Comparison of ENCODE assay signal across 8 cellular contexts in the genomic region with DNA sequence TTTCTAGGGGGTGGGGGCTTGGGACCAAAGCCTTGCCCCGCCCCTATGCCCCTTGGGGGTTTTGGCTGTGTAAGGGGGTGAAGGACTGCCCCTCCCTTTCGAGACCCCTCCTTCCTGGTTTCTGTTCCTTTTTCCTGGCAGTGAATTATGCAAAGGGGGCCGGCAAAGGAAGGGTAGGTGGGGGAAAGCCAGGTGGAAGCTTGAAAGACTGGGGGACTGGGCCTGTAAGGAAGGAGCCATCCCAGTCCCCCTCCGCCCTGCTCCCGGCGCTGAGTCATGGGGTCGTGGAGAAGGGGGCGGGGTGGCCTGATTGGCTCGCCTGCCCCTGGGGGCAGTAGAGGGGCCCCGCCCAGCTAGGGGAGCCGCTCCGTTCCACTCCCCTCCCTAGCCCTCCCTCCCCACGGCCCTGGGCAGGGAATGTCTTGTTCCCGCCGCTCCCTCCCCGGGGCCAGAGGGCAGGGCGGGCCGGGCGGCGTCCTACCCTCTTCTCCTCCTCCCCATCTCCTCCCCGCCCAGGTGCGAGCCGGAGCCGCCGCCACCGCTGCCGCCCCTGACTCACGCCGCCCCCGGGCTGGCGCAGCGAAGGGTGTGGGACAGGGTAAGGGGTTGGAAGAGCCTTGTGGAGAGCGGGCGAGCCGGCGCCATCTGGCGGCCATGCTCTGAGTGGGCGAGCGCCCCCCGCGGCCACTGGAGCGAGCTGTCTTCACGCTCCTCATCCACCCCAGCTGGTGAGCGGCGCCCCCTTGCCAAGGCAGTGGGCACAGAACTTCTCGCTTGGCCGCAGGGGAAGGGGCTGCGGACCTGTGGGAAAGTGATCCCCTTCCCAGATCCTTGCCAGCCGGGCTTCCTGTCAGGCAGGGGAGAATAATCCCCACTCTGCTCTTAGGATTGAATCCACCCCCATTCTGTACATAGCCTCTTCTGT. TPM values are rescaled to one million over a fixed set of nuclear protein-coding genes. Genes with fewer than 3 reads are reported as not detected.
DNase-seq lines count a peak whose midpoint lies in the region; ATAC-seq, FAIRE-seq and TF ChIP-seq lines count a peak whose summit lies in the region.

No MANE protein-coding gene starts in this region.

- peak overlapping the region; percentile 98 for H3K27ac Mint-ChIP-seq in GM23338
- no peak overlapping the region for H3K27ac Mint-ChIP-seq in activated naive CD8-positive, alpha-beta T cell

- no peaks in the 10 kb centered on the region for H3K27me3 ChIP-seq in GM23338 (ENCODE audit: insufficient read depth)
- H3K27me3 ChIP-seq in MG63 = no peaks in the 10 kb centered on the region
- H3K27me3 ChIP-seq in pancreas = no peaks in the 10 kb centered on the region
- peaks cover 12% of the 10 kb centered on the region for H3K27me3 ChIP-seq in thymus (ENCODE audit: control insufficient read depth, insufficient read depth)

- peak overlapping the region; percentile 68 for H3K4me3 Mint-ChIP-seq in GM23338
- H3K4me3 Mint-ChIP-seq in activated naive CD8-positive, alpha-beta T cell = peak overlapping the region; percentile 61

- H3K9me3 ChIP-seq in MG63 (no peaks in the 10 kb centered on the region), pancreas (no peaks in the 10 kb centered on the region), thymus (ENCODE audit: control insufficient read depth) (peaks cover 6% of the 10 kb centered on the region)

- H3K9me3 Mint-ChIP-seq in GM23338 = no peaks in the 10 kb centered on the region
- H3K9me3 Mint-ChIP-seq in activated naive CD8-positive, alpha-beta T cell (ENCODE audit: low read depth) = no peaks in the 10 kb centered on the region

- H3K36me3 ChIP-seq in GM23338 (ENCODE audit: insufficient read depth) = no peaks in the 10 kb centered on the region
- H3K36me3 ChIP-seq in MG63 = peaks cover 60% of the 10 kb centered on the region
- H3K36me3 ChIP-seq in pancreas = peaks cover 0 to 24% (median 9%) of the 10 kb centered on the region in 3 donors
- H3K36me3 ChIP-seq in thymus (ENCODE audit: control insufficient read depth, insufficient read depth) = peaks cover 6% of the 10 kb centered on the region

- peaks cover 5% of the 10 kb centered on the region for H3K79me2 ChIP-seq in GM23338 (replicated peaks; ENCODE audit: insufficient read depth)

- H3K4me1 ChIP-seq in GM23338 (ENCODE audit: insufficient read depth) (peaks cover 31% of the 10 kb centered on the region), pancreas (peaks cover 0 to 14% (median 5%) of the 10 kb centered on the region in 3 donors), thymus (ENCODE audit: control insufficient read depth, insufficient read depth, low read length) (peaks cover 46% of the 10 kb centered on the region)

- peak; percentile 95 for DNase-seq in EL
- peak; percentile 95 for DNase-seq in GM23338 (ENCODE audit: low spot score)
- peak; percentile 99 for DNase-seq in MG63
- DNase-seq in SKM-1 (lab: John Stamatoyannopoulos, UW; ENCODE audit: unreplicated experiment) = peak; percentile 85
- peak; percentile 95 for DNase-seq in Right ventricle myocardium inferior (ENCODE audit: missing footprints)
- peak; percentile 85 to 95 (median 92) for DNase-seq in pancreas

- WGBS in pancreas, 2 donors = 6 to 7% methylated on average over 36 to 49 of the region's 49 CpGs
- 6% methylated on average over 49 of the region's 49 CpGs for WGBS in thymus

- no peak overlapping the region for H2AFZ ChIP-seq in GM23338

- peak overlapping the region; percentile 81 for H3K4me2 ChIP-seq in GM23338

- ATAC-seq in GM23338 = peak; percentile 87
- peak; percentile 93 for ATAC-seq in Right ventricle myocardium inferior
- peak; percentile 81 to 93 (median 90) for ATAC-seq in pancreas

- FAIRE-seq in pancreas (lab: Jason Lieb, UNC) = no peak

- H3K4me3 ChIP-seq in GM23338 (peak overlapping the region; percentile 66), MG63 (peak overlapping the region; percentile 1), pancreas (peak overlapping the region in 3 of 4 donors; percentile 4 to 40 (median 23)), thymus (ENCODE audit: low read length) (peak overlapping the region; percentile 27)

- peaks cover 26% of the 10 kb centered on the region for H3K27me3 Mint-ChIP-seq in GM23338 (ENCODE audit: insufficient read depth, low read depth, poor library complexity)
- peaks cover 1% of the 10 kb centered on the region for H3K27me3 Mint-ChIP-seq in activated naive CD8-positive, alpha-beta T cell

- peaks cover 6% of the 10 kb centered on the region; the same call in 1 of the 2 replicates for H4K20me1 ChIP-seq in GM23338 (replicated peaks; ENCODE audit: insufficient read depth)

- peaks cover 52% of the 10 kb centered on the region for H3K4me1 Mint-ChIP-seq in GM23338
- H3K4me1 Mint-ChIP-seq in activated naive CD8-positive, alpha-beta T cell (ENCODE audit: low read depth) = peaks cover 46% of the 10 kb centered on the region

- intact Hi-C loops in Right ventricle myocardium inferior (cut with DNase I) (loop anchor here (1.0 to 5.0 kb wide), 2 partner anchors 16 to 45 kb away; partner anchors contain the start of genes CKS1B and SHC1), pancreas (cut with DNase I) (loop anchor here in 2 of 3 donors (10.0 kb wide), 1 partner anchor 52 kb away; the partner anchor contains the start of gene PYGO2 (in 2 of the 2))

- peaks cover 34% of the 10 kb centered on the region for H3K36me3 Mint-ChIP-seq in GM23338 (ENCODE audit: low read depth)
- H3K36me3 Mint-ChIP-seq in activated naive CD8-positive, alpha-beta T cell = no peaks in the 10 kb centered on the region

- H3F3A ChIP-seq in GM23338 (replicated peaks; ENCODE audit: low read depth) = 0 out of 2 replicates have a peak, but pooled peaks cover 3% of the 10 kb centered on the region

- peak; percentile 88 to 99 for TF ChIP-seq CTCF in GM23338 (conservative IDR thresholded peaks at IDR 0.05; ENCODE audit: low read depth in 2 of 2)
- peak; percentile 89 to 98 (median 96) for TF ChIP-seq CTCF in pancreas (IDR thresholded peaks at IDR 0.05)

- H3K27ac ChIP-seq in GM23338 (ENCODE audit: low read depth) = peak overlapping the region; percentile 94
- peak overlapping the region; percentile 22 to 72 (median 48) for H3K27ac ChIP-seq in pancreas
- H3K27ac ChIP-seq in thymus (ENCODE audit: low read depth) = peak overlapping the region; percentile 80

- H3K9me2 ChIP-seq in GM23338 (ENCODE audit: insufficient read depth) = no peaks in the 10 kb centered on the region

TF ChIP-seq in GM23338, 12 proteins besides CTCF, POLR2A, EP300 and RAD21 (continues in another document):
- TF ChIP-seq JUNB (IDR thresholded peaks at IDR 0.05; ENCODE audit: unreplicated experiment) = no peak
- TF ChIP-seq POLR2AphosphoS5 (IDR thresholded peaks at IDR 0.05; ENCODE audit: low read depth) = peak; percentile 71
- TF ChIP-seq CREB1 (CRISPR knock-in tag; IDR thresholded peaks at IDR 0.05; ENCODE audit: low read depth) = peak; percentile 3; the same call in 1 of the 2 replicates
- no peak for TF ChIP-seq ETS1 (IDR thresholded peaks at IDR 0.05)

RNA-seq across cellular contexts. Expression of gene ZBTB7B, which starts 14.7 kb away (rescaled TPM):
- total RNA-seq in GM23338 (2014; rRNA removed; shearing (Covaris generic)) = 19.3 and 32.6 TPM in 2 replicates
- polyA plus RNA-seq in GM23338 (2016; fragmentation: Nextera tagmentation; extraction: Ambion mirVana) = 3.6 TPM in 2 replicates
- total RNA-seq in MG63 (2014; rRNA removed; shearing (Covaris generic); ENCODE audit: low replicate concordance) = 25.7 and 60.5 TPM in 2 replicates
- 53.3 TPM for total RNA-seq in Right ventricle myocardium inferior
- total RNA-seq in pancreas = 10 to 100 TPM; 24.5 to 38.4 (median 37.2) TPM
- polyA plus RNA-seq in pancreas = 10 to 100 TPM; 19.8 to 31.8 TPM
- polyA plus RNA-seq in thymus = 21.9 TPM

RNA-seq across cellular contexts. Expression of gene DCST2, which starts 16.3 kb away (rescaled TPM):
- total RNA-seq in GM23338 (2014; rRNA removed; shearing (Covaris generic)) = not detected in 2 replicates
- polyA plus RNA-seq in GM23338 (2016; fragmentation: Nextera tagmentation; extraction: Ambion mirVana) (0.28 and 0.78 TPM in 2 replicates), pancreas (1 to 10 TPM; 3.9 to 5.1 TPM), thymus (7.8 TPM)
- total RNA-seq in MG63 (2014; rRNA removed; shearing (Covaris generic); ENCODE audit: low replicate concordance) = not detected in 2 replicates
- total RNA-seq in Right ventricle myocardium inferior (0.35 TPM), pancreas (under 1 TPM; 0.12 to 0.94 (median 0.22) TPM)

RNA-seq across cellular contexts. Expression of gene DCST1, which starts 16.3 kb away (rescaled TPM):
- not detected in 2 replicates for total RNA-seq in GM23338 (2014; rRNA removed; shearing (Covaris generic))
- polyA plus RNA-seq in GM23338 (2016; fragmentation: Nextera tagmentation; extraction: Ambion mirVana) = not detected in 2 replicates
- total RNA-seq in MG63 (2014; rRNA removed; shearing (Covaris generic); ENCODE audit: low replicate concordance) = not detected in 2 replicates
- not detected for total RNA-seq in Right ventricle myocardium inferior
- total RNA-seq in pancreas = under 1 TPM in 1 of 6 donors, not detected in 5; 0.14 TPM
- polyA plus RNA-seq in pancreas = not detected
- polyA plus RNA-seq in thymus = not detected

RNA-seq across cellular contexts. Expression of gene LENEP, which starts 23.9 kb away (rescaled TPM):
- 1.5 and 1.6 TPM in 2 replicates for total RNA-seq in GM23338 (2014; rRNA removed; shearing (Covaris generic))
- polyA plus RNA-seq in GM23338 (2016; fragmentation: Nextera tagmentation; extraction: Ambion mirVana) = not detected in 2 replicates
- total RNA-seq in MG63 (2014; rRNA removed; shearing (Covaris generic); ENCODE audit: low replicate concordance) = not detected in 2 replicates
- total RNA-seq in Right ventricle myocardium inferior = not detected
- total RNA-seq in pancreas = under 1 TPM in 1 of 6 donors, not detected in 5; 0.29 TPM
- polyA plus RNA-seq in pancreas = not detected
- 0.16 TPM for polyA plus RNA-seq in thymus

RNA-seq across cellular contexts. Expression of gene ADAM15, which starts 33.8 kb away (rescaled TPM):
- total RNA-seq in GM23338 (2014; rRNA removed; shearing (Covaris generic)) = 25.9 and 31.1 TPM in 2 replicates
- polyA plus RNA-seq in GM23338 (2016; fragmentation: Nextera tagmentation; extraction: Ambion mirVana) (24.2 and 25.9 TPM in 2 replicates), pancreas (100 to 1,000 TPM; 114 to 125 TPM), thymus (91.5 TPM)
- total RNA-seq in MG63 (2014; rRNA removed; shearing (Covaris generic); ENCODE audit: low replicate concordance) = 189 and 285 TPM in 2 replicates
- total RNA-seq in Right ventricle myocardium inferior (101 TPM), pancreas (10 to 100 TPM; 23.7 to 37.6 (median 33.2) TPM)

Comparison
In these comparisons a context has a peak if more than half of its experiments do, and no peak if none do; other contexts are left out.
1. Peak in every context shown above with its lines: DNase-seq, ATAC-seq, H3K4me3 ChIP-seq and H3K27ac ChIP-seq.
2. H3K4me3 ChIP-seq: peak in every context shown above with its lines; median percentile 66 in GM23338; 27 in thymus; 23 in pancreas; 1 in MG63.